ENCODE assay signal across 1 cellular context in the genomic region with DNA sequence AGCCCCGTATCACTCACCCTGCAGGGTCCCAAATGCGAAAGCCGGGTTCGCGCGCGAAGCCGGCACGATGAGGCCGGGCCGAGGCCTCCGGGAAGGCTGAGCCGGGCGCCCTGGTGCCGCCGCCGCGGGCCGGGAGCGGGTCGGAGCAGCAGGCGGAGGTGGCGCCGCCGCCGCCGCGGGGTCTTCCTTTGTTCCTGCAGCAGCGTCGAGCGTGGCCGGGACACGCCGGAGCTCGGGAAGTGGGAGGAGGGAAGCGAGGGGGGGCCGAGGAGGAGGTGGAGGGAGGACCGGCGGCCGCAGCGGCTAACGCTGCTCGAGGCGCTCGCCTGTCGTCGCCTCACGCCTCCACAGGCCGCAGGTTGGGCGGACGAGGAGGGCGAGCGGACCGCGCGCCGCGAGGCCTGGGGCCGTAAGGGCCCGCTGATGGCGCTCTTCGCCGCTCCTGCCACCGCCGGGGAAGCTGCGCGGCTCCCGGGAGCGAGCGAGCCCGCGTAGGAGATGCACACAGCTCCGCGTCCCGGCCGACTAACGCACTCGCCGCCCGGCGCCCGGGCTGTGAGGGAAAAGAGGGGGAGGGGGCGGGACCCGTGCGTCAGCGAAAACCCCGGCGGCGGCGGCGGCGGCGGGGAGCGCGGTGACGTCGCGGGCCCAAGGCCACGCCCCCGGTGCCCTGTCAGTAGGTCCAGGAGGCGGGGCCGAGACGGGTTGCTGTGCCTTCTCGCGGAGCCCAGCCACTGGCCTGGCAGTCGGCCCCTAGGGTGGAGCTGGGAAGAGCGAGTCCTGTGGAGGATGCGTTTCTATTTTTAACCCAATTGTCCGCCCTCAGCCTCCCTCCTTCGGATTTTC.
TF ChIP-seq lines count a peak whose summit lies in the region.

A gene with protein sequence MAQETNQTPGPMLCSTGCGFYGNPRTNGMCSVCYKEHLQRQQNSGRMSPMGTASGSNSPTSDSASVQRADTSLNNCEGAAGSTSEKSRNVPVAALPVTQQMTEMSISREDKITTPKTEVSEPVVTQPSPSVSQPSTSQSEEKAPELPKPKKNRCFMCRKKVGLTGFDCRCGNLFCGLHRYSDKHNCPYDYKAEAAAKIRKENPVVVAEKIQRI (minus strand): TSS at position 530 of the 846 bp plus-strand sequence. CDS start 4,430 bp downstream, outside the sequence.

TF ChIP-seq in HEK293, 187 proteins besides CTCF, POLR2A, EP300 and RAD21 (continued from another document and continues in another):
- TF ChIP-seq, protein P1, sequence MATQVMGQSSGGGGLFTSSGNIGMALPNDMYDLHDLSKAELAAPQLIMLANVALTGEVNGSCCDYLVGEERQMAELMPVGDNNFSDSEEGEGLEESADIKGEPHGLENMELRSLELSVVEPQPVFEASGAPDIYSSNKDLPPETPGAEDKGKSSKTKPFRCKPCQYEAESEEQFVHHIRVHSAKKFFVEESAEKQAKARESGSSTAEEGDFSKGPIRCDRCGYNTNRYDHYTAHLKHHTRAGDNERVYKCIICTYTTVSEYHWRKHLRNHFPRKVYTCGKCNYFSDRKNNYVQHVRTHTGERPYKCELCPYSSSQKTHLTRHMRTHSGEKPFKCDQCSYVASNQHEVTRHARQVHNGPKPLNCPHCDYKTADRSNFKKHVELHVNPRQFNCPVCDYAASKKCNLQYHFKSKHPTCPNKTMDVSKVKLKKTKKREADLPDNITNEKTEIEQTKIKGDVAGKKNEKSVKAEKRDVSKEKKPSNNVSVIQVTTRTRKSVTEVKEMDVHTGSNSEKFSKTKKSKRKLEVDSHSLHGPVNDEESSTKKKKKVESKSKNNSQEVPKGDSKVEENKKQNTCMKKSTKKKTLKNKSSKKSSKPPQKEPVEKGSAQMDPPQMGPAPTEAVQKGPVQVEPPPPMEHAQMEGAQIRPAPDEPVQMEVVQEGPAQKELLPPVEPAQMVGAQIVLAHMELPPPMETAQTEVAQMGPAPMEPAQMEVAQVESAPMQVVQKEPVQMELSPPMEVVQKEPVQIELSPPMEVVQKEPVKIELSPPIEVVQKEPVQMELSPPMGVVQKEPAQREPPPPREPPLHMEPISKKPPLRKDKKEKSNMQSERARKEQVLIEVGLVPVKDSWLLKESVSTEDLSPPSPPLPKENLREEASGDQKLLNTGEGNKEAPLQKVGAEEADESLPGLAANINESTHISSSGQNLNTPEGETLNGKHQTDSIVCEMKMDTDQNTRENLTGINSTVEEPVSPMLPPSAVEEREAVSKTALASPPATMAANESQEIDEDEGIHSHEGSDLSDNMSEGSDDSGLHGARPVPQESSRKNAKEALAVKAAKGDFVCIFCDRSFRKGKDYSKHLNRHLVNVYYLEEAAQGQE (tag by site-specific recombination; IDR thresholded peaks at IDR 0.05), result no peak; the same call in 1 of the 2 replicates
- no peak for TF ChIP-seq ZNF621 (tag by site-specific recombination; IDR thresholded peaks at IDR 0.05)
- no peak; the same call in 1 of the 2 replicates for TF ChIP-seq GLIS1 (tag by site-specific recombination; IDR thresholded peaks at IDR 0.05)
- no peak for TF ChIP-seq ZNF114 (tag by site-specific recombination; IDR thresholded peaks at IDR 0.05)
- TF ChIP-seq ZEB2 (tag by site-specific recombination; IDR thresholded peaks at IDR 0.05), result 0 out of 2 replicates have a peak, but pooled peaks have one; percentile 31
- no peak for TF ChIP-seq ZNF664 (tag by site-specific recombination; IDR thresholded peaks at IDR 0.05)
- TF ChIP-seq SP7 (tag by site-specific recombination; IDR thresholded peaks at IDR 0.05), result peak; percentile 10; the same call in 1 of the 2 replicates
- TF ChIP-seq ZBTB48 (tag by site-specific recombination; IDR thresholded peaks at IDR 0.05), result 0 out of 2 replicates have a peak, but pooled peaks have one; percentile 39
- TF ChIP-seq, protein P2, sequence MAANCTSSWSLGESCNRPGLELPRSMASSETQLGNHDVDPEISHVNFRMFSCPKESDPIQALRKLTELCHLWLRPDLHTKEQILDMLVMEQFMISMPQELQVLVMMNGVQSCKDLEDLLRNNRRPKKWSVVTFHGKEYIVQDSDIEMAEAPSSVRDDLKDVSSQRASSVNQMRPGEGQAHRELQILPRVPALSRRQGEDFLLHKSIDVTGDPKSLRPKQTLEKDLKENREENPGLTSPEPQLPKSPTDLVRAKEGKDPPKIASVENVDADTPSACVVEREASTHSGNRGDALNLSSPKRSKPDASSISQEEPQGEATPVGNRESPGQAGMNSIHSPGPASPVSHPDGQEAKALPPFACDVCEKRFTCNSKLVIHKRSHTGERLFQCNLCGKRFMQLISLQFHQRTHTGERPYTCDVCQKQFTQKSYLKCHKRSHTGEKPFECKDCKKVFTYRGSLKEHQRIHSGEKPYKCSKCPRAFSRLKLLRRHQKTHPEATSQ (tag by site-specific recombination; IDR thresholded peaks at IDR 0.05), result no peak
- TF ChIP-seq ZBTB8A (tag by site-specific recombination; IDR thresholded peaks at IDR 0.05), result peak; percentile 81
- TF ChIP-seq YY2 (tag by site-specific recombination; IDR thresholded peaks at IDR 0.05), result peak; percentile 34; the same call in 1 of the 2 replicates
- no peak for TF ChIP-seq SCRT1 (tag by site-specific recombination; IDR thresholded peaks at IDR 0.05; ENCODE audit: borderline replicate concordance)
- no peak for TF ChIP-seq ZNF157 (tag by site-specific recombination; IDR thresholded peaks at IDR 0.05)
- peak; percentile 88 for TF ChIP-seq KLF9 (tag by site-specific recombination; IDR thresholded peaks at IDR 0.05; ENCODE audit: low read depth)
- TF ChIP-seq, protein P3, sequence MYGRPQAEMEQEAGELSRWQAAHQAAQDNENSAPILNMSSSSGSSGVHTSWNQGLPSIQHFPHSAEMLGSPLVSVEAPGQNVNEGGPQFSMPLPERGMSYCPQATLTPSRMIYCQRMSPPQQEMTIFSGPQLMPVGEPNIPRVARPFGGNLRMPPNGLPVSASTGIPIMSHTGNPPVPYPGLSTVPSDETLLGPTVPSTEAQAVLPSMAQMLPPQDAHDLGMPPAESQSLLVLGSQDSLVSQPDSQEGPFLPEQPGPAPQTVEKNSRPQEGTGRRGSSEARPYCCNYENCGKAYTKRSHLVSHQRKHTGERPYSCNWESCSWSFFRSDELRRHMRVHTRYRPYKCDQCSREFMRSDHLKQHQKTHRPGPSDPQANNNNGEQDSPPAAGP (tag by site-specific recombination; IDR thresholded peaks at IDR 0.05), result no peak
- 0 out of 2 replicates have a peak, but pooled peaks have one; percentile 27 for TF ChIP-seq ZNF394 (tag by site-specific recombination; IDR thresholded peaks at IDR 0.05; ENCODE audit: borderline replicate concordance)
- no peak for TF ChIP-seq ZNF155 (tag by site-specific recombination; IDR thresholded peaks at IDR 0.05)
- TF ChIP-seq ZNF324 (tag by site-specific recombination; IDR thresholded peaks at IDR 0.05), result no peak
- no peak for TF ChIP-seq ZNF560 (tag by site-specific recombination; IDR thresholded peaks at IDR 0.05; ENCODE audit: borderline replicate concordance)
- TF ChIP-seq, protein P4, sequence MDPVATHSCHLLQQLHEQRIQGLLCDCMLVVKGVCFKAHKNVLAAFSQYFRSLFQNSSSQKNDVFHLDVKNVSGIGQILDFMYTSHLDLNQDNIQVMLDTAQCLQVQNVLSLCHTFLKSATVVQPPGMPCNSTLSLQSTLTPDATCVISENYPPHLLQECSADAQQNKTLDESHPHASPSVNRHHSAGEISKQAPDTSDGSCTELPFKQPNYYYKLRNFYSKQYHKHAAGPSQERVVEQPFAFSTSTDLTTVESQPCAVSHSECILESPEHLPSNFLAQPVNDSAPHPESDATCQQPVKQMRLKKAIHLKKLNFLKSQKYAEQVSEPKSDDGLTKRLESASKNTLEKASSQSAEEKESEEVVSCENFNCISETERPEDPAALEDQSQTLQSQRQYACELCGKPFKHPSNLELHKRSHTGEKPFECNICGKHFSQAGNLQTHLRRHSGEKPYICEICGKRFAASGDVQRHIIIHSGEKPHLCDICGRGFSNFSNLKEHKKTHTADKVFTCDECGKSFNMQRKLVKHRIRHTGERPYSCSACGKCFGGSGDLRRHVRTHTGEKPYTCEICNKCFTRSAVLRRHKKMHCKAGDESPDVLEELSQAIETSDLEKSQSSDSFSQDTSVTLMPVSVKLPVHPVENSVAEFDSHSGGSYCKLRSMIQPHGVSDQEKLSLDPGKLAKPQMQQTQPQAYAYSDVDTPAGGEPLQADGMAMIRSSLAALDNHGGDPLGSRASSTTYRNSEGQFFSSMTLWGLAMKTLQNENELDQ (tag by site-specific recombination; IDR thresholded peaks at IDR 0.05; ENCODE audit: low read depth), result no peak
- TF ChIP-seq ZNF140 (tag by site-specific recombination; IDR thresholded peaks at IDR 0.05), result no peak
- no peak for TF ChIP-seq ZNF202 (tag by site-specific recombination; IDR thresholded peaks at IDR 0.05; ENCODE audit: borderline replicate concordance)
- TF ChIP-seq ZNF843 (tag by site-specific recombination; IDR thresholded peaks at IDR 0.05), result no peak
- peak; percentile 83; the same call in 1 of the 2 replicates for TF ChIP-seq ZNF660 (tag by site-specific recombination; IDR thresholded peaks at IDR 0.05)
- peak; percentile 47 for TF ChIP-seq ZFHX2 (tag by site-specific recombination; conservative IDR thresholded peaks at IDR 0.05)
- no peak for TF ChIP-seq ZIC2 (tag by site-specific recombination; IDR thresholded peaks at IDR 0.05)
- TF ChIP-seq ZBTB1 (tag by site-specific recombination; IDR thresholded peaks at IDR 0.05), result no peak
- TF ChIP-seq, protein P5, sequence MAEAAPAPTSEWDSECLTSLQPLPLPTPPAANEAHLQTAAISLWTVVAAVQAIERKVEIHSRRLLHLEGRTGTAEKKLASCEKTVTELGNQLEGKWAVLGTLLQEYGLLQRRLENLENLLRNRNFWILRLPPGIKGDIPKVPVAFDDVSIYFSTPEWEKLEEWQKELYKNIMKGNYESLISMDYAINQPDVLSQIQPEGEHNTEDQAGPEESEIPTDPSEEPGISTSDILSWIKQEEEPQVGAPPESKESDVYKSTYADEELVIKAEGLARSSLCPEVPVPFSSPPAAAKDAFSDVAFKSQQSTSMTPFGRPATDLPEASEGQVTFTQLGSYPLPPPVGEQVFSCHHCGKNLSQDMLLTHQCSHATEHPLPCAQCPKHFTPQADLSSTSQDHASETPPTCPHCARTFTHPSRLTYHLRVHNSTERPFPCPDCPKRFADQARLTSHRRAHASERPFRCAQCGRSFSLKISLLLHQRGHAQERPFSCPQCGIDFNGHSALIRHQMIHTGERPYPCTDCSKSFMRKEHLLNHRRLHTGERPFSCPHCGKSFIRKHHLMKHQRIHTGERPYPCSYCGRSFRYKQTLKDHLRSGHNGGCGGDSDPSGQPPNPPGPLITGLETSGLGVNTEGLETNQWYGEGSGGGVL (tag by site-specific recombination; IDR thresholded peaks at IDR 0.05), result peak; percentile 86
- TF ChIP-seq ZBTB17 (tag by site-specific recombination; IDR thresholded peaks at IDR 0.05), result no peak
- TF ChIP-seq, protein P6, sequence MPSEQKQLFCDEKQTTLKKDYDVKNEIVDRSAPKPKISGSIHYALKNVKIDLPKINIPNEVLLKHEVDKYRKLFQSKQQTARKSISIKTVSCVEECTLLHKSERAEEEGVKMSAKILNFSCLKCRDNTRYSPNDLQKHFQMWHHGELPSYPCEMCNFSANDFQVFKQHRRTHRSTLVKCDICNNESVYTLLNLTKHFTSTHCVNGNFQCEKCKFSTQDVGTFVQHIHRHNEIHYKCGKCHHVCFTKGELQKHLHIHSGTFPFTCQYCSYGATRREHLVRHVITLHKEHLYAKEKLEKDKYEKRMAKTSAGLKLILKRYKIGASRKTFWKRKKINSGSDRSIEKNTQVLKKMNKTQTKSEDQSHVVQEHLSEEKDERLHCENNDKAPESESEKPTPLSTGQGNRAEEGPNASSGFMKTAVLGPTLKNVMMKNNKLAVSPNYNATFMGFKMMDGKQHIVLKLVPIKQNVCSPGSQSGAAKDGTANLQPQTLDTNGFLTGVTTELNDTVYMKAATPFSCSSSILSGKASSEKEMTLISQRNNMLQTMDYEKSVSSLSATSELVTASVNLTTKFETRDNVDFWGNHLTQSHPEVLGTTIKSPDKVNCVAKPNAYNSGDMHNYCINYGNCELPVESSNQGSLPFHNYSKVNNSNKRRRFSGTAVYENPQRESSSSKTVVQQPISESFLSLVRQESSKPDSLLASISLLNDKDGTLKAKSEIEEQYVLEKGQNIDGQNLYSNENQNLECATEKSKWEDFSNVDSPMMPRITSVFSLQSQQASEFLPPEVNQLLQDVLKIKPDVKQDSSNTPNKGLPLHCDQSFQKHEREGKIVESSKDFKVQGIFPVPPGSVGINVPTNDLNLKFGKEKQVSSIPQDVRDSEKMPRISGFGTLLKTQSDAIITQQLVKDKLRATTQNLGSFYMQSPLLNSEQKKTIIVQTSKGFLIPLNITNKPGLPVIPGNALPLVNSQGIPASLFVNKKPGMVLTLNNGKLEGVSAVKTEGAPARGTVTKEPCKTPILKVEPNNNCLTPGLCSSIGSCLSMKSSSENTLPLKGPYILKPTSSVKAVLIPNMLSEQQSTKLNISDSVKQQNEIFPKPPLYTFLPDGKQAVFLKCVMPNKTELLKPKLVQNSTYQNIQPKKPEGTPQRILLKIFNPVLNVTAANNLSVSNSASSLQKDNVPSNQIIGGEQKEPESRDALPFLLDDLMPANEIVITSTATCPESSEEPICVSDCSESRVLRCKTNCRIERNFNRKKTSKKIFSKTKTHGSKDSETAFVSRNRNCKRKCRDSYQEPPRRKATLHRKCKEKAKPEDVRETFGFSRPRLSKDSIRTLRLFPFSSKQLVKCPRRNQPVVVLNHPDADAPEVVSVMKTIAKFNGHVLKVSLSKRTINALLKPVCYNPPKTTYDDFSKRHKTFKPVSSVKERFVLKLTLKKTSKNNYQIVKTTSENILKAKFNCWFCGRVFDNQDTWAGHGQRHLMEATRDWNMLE (tag by site-specific recombination; conservative IDR thresholded peaks at IDR 0.05; ENCODE audit: low read depth), result no peak
- no peak for TF ChIP-seq KLF1 (tag by site-specific recombination; IDR thresholded peaks at IDR 0.05)
- TF ChIP-seq, protein P7, sequence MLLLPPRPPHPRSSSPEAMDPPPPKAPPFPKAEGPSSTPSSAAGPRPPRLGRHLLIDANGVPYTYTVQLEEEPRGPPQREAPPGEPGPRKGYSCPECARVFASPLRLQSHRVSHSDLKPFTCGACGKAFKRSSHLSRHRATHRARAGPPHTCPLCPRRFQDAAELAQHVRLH (tag by site-specific recombination; IDR thresholded peaks at IDR 0.05), result no peak
- TF ChIP-seq, protein P8, sequence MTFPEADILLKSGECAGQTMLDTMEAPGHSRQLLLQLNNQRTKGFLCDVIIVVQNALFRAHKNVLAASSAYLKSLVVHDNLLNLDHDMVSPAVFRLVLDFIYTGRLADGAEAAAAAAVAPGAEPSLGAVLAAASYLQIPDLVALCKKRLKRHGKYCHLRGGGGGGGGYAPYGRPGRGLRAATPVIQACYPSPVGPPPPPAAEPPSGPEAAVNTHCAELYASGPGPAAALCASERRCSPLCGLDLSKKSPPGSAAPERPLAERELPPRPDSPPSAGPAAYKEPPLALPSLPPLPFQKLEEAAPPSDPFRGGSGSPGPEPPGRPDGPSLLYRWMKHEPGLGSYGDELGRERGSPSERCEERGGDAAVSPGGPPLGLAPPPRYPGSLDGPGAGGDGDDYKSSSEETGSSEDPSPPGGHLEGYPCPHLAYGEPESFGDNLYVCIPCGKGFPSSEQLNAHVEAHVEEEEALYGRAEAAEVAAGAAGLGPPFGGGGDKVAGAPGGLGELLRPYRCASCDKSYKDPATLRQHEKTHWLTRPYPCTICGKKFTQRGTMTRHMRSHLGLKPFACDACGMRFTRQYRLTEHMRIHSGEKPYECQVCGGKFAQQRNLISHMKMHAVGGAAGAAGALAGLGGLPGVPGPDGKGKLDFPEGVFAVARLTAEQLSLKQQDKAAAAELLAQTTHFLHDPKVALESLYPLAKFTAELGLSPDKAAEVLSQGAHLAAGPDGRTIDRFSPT (tag by site-specific recombination; IDR thresholded peaks at IDR 0.05), result peak; percentile 94
- no peak for TF ChIP-seq HOXA7 (CRISPR knock-in tag; IDR thresholded peaks at IDR 0.05; ENCODE audit: borderline replicate concordance)
- no peak for TF ChIP-seq ZNF701 (tag by site-specific recombination; IDR thresholded peaks at IDR 0.05)
- TF ChIP-seq SP2 (tag by site-specific recombination; IDR thresholded peaks at IDR 0.05), result peak; percentile 64
- peak; percentile 48; the same call in 1 of the 2 replicates for TF ChIP-seq IKZF3 (tag by site-specific recombination; IDR thresholded peaks at IDR 0.05)
